9 cellular contexts compared by ENCODE assay signal in genomic region chr14:21526672-21527319, GRCh38. TPM values are rescaled to one million over a fixed set of nuclear protein-coding genes. Genes with fewer than 3 reads are reported as not detected.
A peak's percentile ranks its signal among the peaks of the same experiment; 100 is the strongest.
DNase-seq lines count a peak whose midpoint lies in the region; ATAC-seq and TF ChIP-seq lines count a peak whose summit lies in the region.
"Had no signal": no experiment of that assay in that cellular context is flagged by ENCODE, and none has a peak within 500 bp of the region (broad histone marks: within the 10 kb centered on the region; RNA-seq: fewer than 3 reads in every experiment).

No MANE protein-coding gene starts in this region.

- peak overlapping the region; percentile 77 for H3K27ac Mint-ChIP-seq in central memory CD8-positive, alpha-beta T cell (ENCODE audit: low read depth)

- H3K27me3 Mint-ChIP-seq in central memory CD8-positive, alpha-beta T cell: peaks cover 2% of the 10 kb centered on the region

- no peaks in the 10 kb centered on the region for H3K36me3 Mint-ChIP-seq in central memory CD8-positive, alpha-beta T cell (ENCODE audit: insufficient read depth)

- H3K4me1 ChIP-seq in mononuclear cell (ENCODE audit: insufficient read depth, low read length): peaks cover 13% of the 10 kb centered on the region

- H3K9me3 Mint-ChIP-seq in central memory CD8-positive, alpha-beta T cell: no peaks in the 10 kb centered on the region

- DNase-seq in NCI-H1436 treated with DMSO at 0.1 percent for 48 hours (lab: John Stamatoyannopoulos, UW) (peak; percentile 17), HuH-7 (ENCODE audit: low spot score) (no peak)
- DNase-seq in central memory CD8-positive, alpha-beta T cell (ENCODE audit: low spot score in 2 of 2): no peak
- DNase-seq in stimulated activated naive CD4-positive, alpha-beta T cell treated with Interleukin-2 at 50 U/mL for 16 hours (lab: John Stamatoyannopoulos, UW): no peak

- TF ChIP-seq CTCF in GM12875 (IDR thresholded peaks at IDR 0.05; ENCODE audit: borderline replicate concordance, insufficient read depth, low read depth, low read length): no peak

- H3K4me1 Mint-ChIP-seq in central memory CD8-positive, alpha-beta T cell: peaks cover 18% of the 10 kb centered on the region

- no peaks in the 10 kb centered on the region for H3K27me3 ChIP-seq in mononuclear cell (ENCODE audit: insufficient read depth, low read length)

- H3K4me3 ChIP-seq in GM12875 (ENCODE audit: low read depth, low read length) (peak overlapping the region; percentile 46), mononuclear cell (ENCODE audit: low read length) (peak overlapping the region; percentile 32)

- no peaks in the 10 kb centered on the region for H3K9me3 ChIP-seq in mononuclear cell (ENCODE audit: low read depth, low read length)

- ATAC-seq in central memory CD8-positive, alpha-beta T cell (replicated peaks; ENCODE audit: extremely low read depth, poor library complexity, severe bottlenecking): no peak
- ATAC-seq in GM21381 (IDR thresholded peaks at IDR 0.05; ENCODE audit: unreplicated experiment) (no peak), HG03432 (IDR thresholded peaks at IDR 0.05; ENCODE audit: unreplicated experiment) (no peak)

- H3K4me3 Mint-ChIP-seq in central memory CD8-positive, alpha-beta T cell: peak overlapping the region; percentile 79

RNA-seq across cellular contexts. Expression of gene SALL2, which starts 0.7 kb away (rescaled TPM):
- 0.94 TPM for total RNA-seq in mononuclear cell

RNA-seq across cellular contexts. Expression of gene METTL3, which starts 15.7 kb away (rescaled TPM):
- 41.3 TPM for total RNA-seq in mononuclear cell

RNA-seq across cellular contexts. Expression of gene TOX4, which starts 49.8 kb away (rescaled TPM):
- total RNA-seq in mononuclear cell: 51.1 TPM

RNA-seq across cellular contexts. Expression of gene RAB2B, which starts 50.0 kb away (rescaled TPM):
- total RNA-seq in mononuclear cell: 26.7 TPM

RNA-seq across cellular contexts. Expression of gene OR10G3, which starts 53.1 kb away (rescaled TPM):
- total RNA-seq in mononuclear cell: not detected
- total RNA-seq: SK-MEL-5 had no signal
